Comparison of ENCODE assay signal across 8 cellular contexts in genomic region chr1:42335050-42335808, GRCh38. TPM values are rescaled to one million over a fixed set of nuclear protein-coding genes. Genes with fewer than 3 reads are reported as not detected.
DNase-seq lines count a peak whose midpoint lies in the region; ATAC-seq and TF ChIP-seq lines count a peak whose summit lies in the region.

FOXJ3 (minus strand) TSS chr1:42335235; CDS start chr1:42311093, 24,142 bp downstream.

- peak within 1 kb of the TSS; percentile 96 for H4K8ac ChIP-seq in trophoblast cell (ENCODE audit: low read depth, low read length)

- peaks cover 16% of the 10 kb centered on the region for H3K79me1 ChIP-seq in trophoblast cell (ENCODE audit: low read length)

- peaks cover 20% of the 10 kb centered on the region for H3K79me2 ChIP-seq in trophoblast cell (ENCODE audit: control insufficient read depth, insufficient read depth, low read length, poor library complexity)

- peak within 1 kb of the TSS; percentile 95 for H3K18ac ChIP-seq in trophoblast cell (ENCODE audit: low read length)

- peak within 1 kb of the TSS; percentile 85 for H3K4me2 ChIP-seq in trophoblast cell (ENCODE audit: low read length)

- TF ChIP-seq CTCF in tibial nerve (IDR thresholded peaks at IDR 0.05), result peak in 2 of 5 experiments; percentile 33 to 47

- peak within 1 kb of the TSS; percentile 94 for H4K91ac ChIP-seq in trophoblast cell (ENCODE audit: low read depth, low read length)

- intact Hi-C loops in cardiac septum (cut with DNase I), result loop anchor here (2.0 to 10.0 kb wide), 4 partner anchors 14 to 300 kb away; partner anchors contain the start of genes PPCS and ZMYND12

- H2BK120ac ChIP-seq in trophoblast cell (ENCODE audit: insufficient read depth, low read length, poor library complexity), result peak within 1 kb of the TSS; percentile 92

- H3K27me3 ChIP-seq in trophoblast cell (ENCODE audit: insufficient read depth, low read length) (no peaks in the 10 kb centered on the region), tibial nerve (no peaks in the 10 kb centered on the region)

- peaks cover 7 to 8% of the 10 kb centered on the region in 2 experiments for H3K4me1 ChIP-seq in trophoblast cell (ENCODE audit: control insufficient read depth in 1 of 2, insufficient read depth in 2 of 2, low read length in 2 of 2)
- H3K4me1 ChIP-seq in tibial nerve, result peaks cover 0 to 43% (median 6%) of the 10 kb centered on the region in 4 donors

- DNase-seq in NCI-H128 (lab: John Stamatoyannopoulos, UW; ENCODE audit: unreplicated experiment), result peak; percentile 95
- peak; percentile 89 for DNase-seq in SW480 (ENCODE audit: low spot score)
- peak; percentile 93 for DNase-seq in activated naive CD8-positive, alpha-beta T cell treated with anti-CD3 and anti-CD28 coated beads, Interleukin-2, amount 50 U/mL, for 24 hours
- peak; percentile 96 for DNase-seq in cardiac septum (ENCODE audit: low spot score)
- DNase-seq in trophoblast cell, result peak; percentile 89 to 98
- peak; percentile 79 to 85 for DNase-seq in tibial nerve (ENCODE audit: low spot score in 2 of 2)

- H3K36me3 Mint-ChIP-seq in activated naive CD8-positive, alpha-beta T cell treated with anti-CD3 and anti-CD28 coated beads, Interleukin-2, amount 50 U/mL, for 24 hours (ENCODE audit: low read depth), result peaks cover 3% of the 10 kb centered on the region

- H3K9ac ChIP-seq in trophoblast cell (ENCODE audit: low read length), result peak within 1 kb of the TSS; percentile 91

- H3K23ac ChIP-seq in trophoblast cell (ENCODE audit: low read length), result no peak within 1 kb of the TSS

- H3K27ac Mint-ChIP-seq in activated naive CD8-positive, alpha-beta T cell treated with anti-CD3 and anti-CD28 coated beads, Interleukin-2, amount 50 U/mL, for 24 hours, result peak within 1 kb of the TSS; percentile 76

- no peaks in the 10 kb centered on the region for H3K27me3 Mint-ChIP-seq in activated naive CD8-positive, alpha-beta T cell treated with anti-CD3 and anti-CD28 coated beads, Interleukin-2, amount 50 U/mL, for 24 hours

- peak within 1 kb of the TSS; percentile 88 for H3K14ac ChIP-seq in trophoblast cell (ENCODE audit: low read length)

- H3K4me3 ChIP-seq in trophoblast cell (ENCODE audit: low read depth, low read length) (peak within 1 kb of the TSS; percentile 94), tibial nerve (peak within 1 kb of the TSS; percentile 76 to 97 (median 90))

- TF ChIP-seq POLR2A in GM10847 (IDR thresholded peaks at IDR 0.05; ENCODE audit: extremely low read depth, insufficient read length), result peak; percentile 92
- TF ChIP-seq POLR2A in tibial nerve (IDR thresholded peaks at IDR 0.05), result peak; percentile 51 to 57

- H3K36me3 ChIP-seq in trophoblast cell (ENCODE audit: control insufficient read depth in 1 of 2, insufficient read depth in 2 of 2, low read length in 2 of 2), result no peaks in the 10 kb centered on the region
- H3K36me3 ChIP-seq in tibial nerve, result no peaks in the 10 kb centered on the region

- H2AK5ac ChIP-seq in trophoblast cell (ENCODE audit: low read length), result peak within 1 kb of the TSS; percentile 67

- H2BK5ac ChIP-seq in trophoblast cell (ENCODE audit: low read depth, low read length, poor library complexity), result peak within 1 kb of the TSS; percentile 95

- WGBS in trophoblast cell (ENCODE audit: extremely low coverage, insufficient coverage, insufficient read length), result no CpG with 5 or more reads among the region's 79 CpGs
- 0% methylated on average over 15 to 43 of the region's 79 CpGs for WGBS in tibial nerve, 2 donors

- H3K4ac ChIP-seq in trophoblast cell (ENCODE audit: low read depth, low read length), result peak within 1 kb of the TSS; percentile 100

- H3K4me3 Mint-ChIP-seq in activated naive CD8-positive, alpha-beta T cell treated with anti-CD3 and anti-CD28 coated beads, Interleukin-2, amount 50 U/mL, for 24 hours, result peak within 1 kb of the TSS; percentile 90

- H3K27ac ChIP-seq in trophoblast cell (ENCODE audit: low read depth, low read length), result peak within 1 kb of the TSS; percentile 89
- H3K27ac ChIP-seq in tibial nerve, result peak within 1 kb of the TSS; percentile 81 to 91 (median 90)

- ATAC-seq in HG02642 (IDR thresholded peaks at IDR 0.05; ENCODE audit: poor library complexity, unreplicated experiment), result peak; percentile 87
- ATAC-seq in activated naive CD8-positive, alpha-beta T cell treated with anti-CD3 and anti-CD28 coated beads, Interleukin-2, amount 50 U/mL, for 24 hours, result peak; percentile 89

- TF ChIP-seq EP300 in tibial nerve (IDR thresholded peaks at IDR 0.05), result peak in 1 of 2 donors; percentile 92

- H4K12ac ChIP-seq in trophoblast cell (ENCODE audit: low read depth, low read length), result peak within 1 kb of the TSS; percentile 85

- H3K9me3 ChIP-seq in trophoblast cell (ENCODE audit: insufficient read depth, low read depth, low read length) (no peaks in the 10 kb centered on the region), tibial nerve (no peaks in the 10 kb centered on the region)

- H3K9me3 Mint-ChIP-seq in activated naive CD8-positive, alpha-beta T cell treated with anti-CD3 and anti-CD28 coated beads, Interleukin-2, amount 50 U/mL, for 24 hours, result no peaks in the 10 kb centered on the region

- H2AFZ ChIP-seq in trophoblast cell (ENCODE audit: insufficient read depth, low read length, poor library complexity), result peak within 1 kb of the TSS; percentile 98

- H2BK12ac ChIP-seq in trophoblast cell (ENCODE audit: low read length), result no peak within 1 kb of the TSS

- peaks cover 38% of the 10 kb centered on the region for H3K4me1 Mint-ChIP-seq in activated naive CD8-positive, alpha-beta T cell treated with anti-CD3 and anti-CD28 coated beads, Interleukin-2, amount 50 U/mL, for 24 hours

RNA-seq across cellular contexts. Expression of gene FOXJ3, which starts in this region (rescaled TPM):
- total RNA-seq in cardiac septum (46.2 TPM), tibial nerve (10 to 100 TPM; 42.7 to 68.1 (median 64.5) TPM)
- polyA plus RNA-seq in trophoblast cell (2013), result 30.7 and 33.3 TPM in 2 replicates

Comparison
In these comparisons a context has a peak if more than half of its experiments do, and no peak if none do; other contexts are left out.
1. Peak in every context shown above with its lines: DNase-seq, ATAC-seq, H3K4me3 ChIP-seq and H3K27ac ChIP-seq.